Comparison of ENCODE assay signal across 8 cellular contexts in the genomic region with DNA sequence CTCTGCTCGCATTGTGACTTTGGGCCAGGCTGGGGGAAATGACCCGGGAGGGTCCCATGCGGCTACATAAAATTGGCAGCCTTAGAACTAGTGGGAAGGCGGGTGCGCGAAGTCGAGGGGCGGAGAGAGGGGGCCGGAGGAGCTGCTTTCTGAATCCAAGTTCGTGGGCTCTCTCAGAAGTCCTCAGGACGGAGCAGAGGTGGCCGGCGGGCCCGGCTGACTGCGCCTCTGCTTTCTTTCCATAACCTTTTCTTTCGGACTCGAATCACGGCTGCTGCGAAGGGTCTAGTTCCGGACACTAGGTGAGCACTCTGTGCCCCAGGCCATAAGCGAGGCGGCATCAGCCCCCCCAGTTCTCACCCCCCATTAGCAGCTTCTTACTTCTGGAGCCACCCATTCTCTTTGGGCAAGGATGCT. TPM values are rescaled to one million over a fixed set of nuclear protein-coding genes. Genes with fewer than 3 reads are reported as not detected.
DNase-seq lines count a peak whose midpoint lies in the region; ATAC-seq and TF ChIP-seq lines count a peak whose summit lies in the region.

A gene with protein sequence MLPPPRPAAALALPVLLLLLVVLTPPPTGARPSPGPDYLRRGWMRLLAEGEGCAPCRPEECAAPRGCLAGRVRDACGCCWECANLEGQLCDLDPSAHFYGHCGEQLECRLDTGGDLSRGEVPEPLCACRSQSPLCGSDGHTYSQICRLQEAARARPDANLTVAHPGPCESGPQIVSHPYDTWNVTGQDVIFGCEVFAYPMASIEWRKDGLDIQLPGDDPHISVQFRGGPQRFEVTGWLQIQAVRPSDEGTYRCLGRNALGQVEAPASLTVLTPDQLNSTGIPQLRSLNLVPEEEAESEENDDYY (plus strand): TSS at position 176 of the 417 bp plus-strand sequence. CDS start 604 bp downstream, outside the sequence.

- no peak for DNase-seq in cardiac septum (ENCODE audit: low spot score)
- DNase-seq in left ventricle myocardium superior, result no peak
- DNase-seq in MCF 10A (ENCODE audit: unreplicated experiment), result no peak
- DNase-seq in mesendoderm, result no peak
- DNase-seq in NOMO-1 treated with DMSO at 0.1 percent for 48 hours (lab: John Stamatoyannopoulos, UW; ENCODE audit: unreplicated experiment), result no peak

- no TSS peak for BruUV-seq in MCF 10A (replicated peaks; lab: Mats Ljungman, UMichigan)

- H3K56ac ChIP-seq in mesendoderm (ENCODE audit: low read length), result peak within 1 kb of the TSS; percentile 99

- H4K8ac ChIP-seq in mesendoderm (ENCODE audit: low read depth, low read length), result no peak within 1 kb of the TSS

- peaks cover 5% of the 10 kb centered on the region for H3K79me2 ChIP-seq in mesendoderm (ENCODE audit: control insufficient read depth, insufficient read depth, low read length)

- peak within 1 kb of the TSS; percentile 85 for H3K27ac ChIP-seq in mesendoderm (ENCODE audit: low read depth, low read length)

- H3K27me3 ChIP-seq in mesendoderm (ENCODE audit: insufficient read depth, low read length, poor library complexity), result peaks cover 36% of the 10 kb centered on the region

- peak within 1 kb of the TSS; percentile 95 for H3K4me3 Mint-ChIP-seq in MCF 10A (ENCODE audit: unreplicated experiment)

- peak within 1 kb of the TSS; percentile 19 for H3K4ac ChIP-seq in mesendoderm (ENCODE audit: low read depth, low read length)

- ATAC-seq in left ventricle myocardium superior (no peak), GM18907 (IDR thresholded peaks at IDR 0.05; ENCODE audit: unreplicated experiment) (no peak), GM21528 (IDR thresholded peaks at IDR 0.05; ENCODE audit: low FRiP score, unreplicated experiment) (no peak), HG03196 (IDR thresholded peaks at IDR 0.05; ENCODE audit: unreplicated experiment) (no peak)

- H2BK15ac ChIP-seq in mesendoderm (replicated peaks; ENCODE audit: low read depth), result no peak within 1 kb of the TSS

- peak within 1 kb of the TSS; percentile 81 for H3K23ac ChIP-seq in mesendoderm (ENCODE audit: low read length)

- intact Hi-C loops in cardiac septum (cut with DNase I) (loop anchor here (5.0 kb wide), 1 partner anchor 65 kb away; a partner anchor contains a TSS), left ventricle myocardium superior (cut with micrococcal nuclease) (no loop called here), MCF 10A (cut with micrococcal nuclease) (no loop called here)

- H3K79me1 ChIP-seq in mesendoderm (ENCODE audit: low read length), result peaks cover 5% of the 10 kb centered on the region

- H4K5ac ChIP-seq in mesendoderm (ENCODE audit: low read length), result no peak within 1 kb of the TSS

- peak within 1 kb of the TSS; percentile 97 for H3K18ac ChIP-seq in mesendoderm (ENCODE audit: low read length)

- peaks cover 13% of the 10 kb centered on the region for H3K4me1 ChIP-seq in mesendoderm (ENCODE audit: control insufficient read depth, low read depth, low read length)

- H3K4me2 ChIP-seq in mesendoderm (ENCODE audit: low read length), result peak within 1 kb of the TSS; percentile 81

- peak within 1 kb of the TSS; percentile 98 for H2BK5ac ChIP-seq in mesendoderm (ENCODE audit: low read length)

- CTCF ChIA-PET in MCF 10A (lab: Yijun Ruan, JAX), result interaction anchor here (1.2 to 13.2 kb wide), 4 partner anchors 10 to 80 kb away, joined by 3 to 234 read pairs (median 45); no protein-coding TSS in a partner anchor

- peaks cover 5% of the 10 kb centered on the region for H3K36me3 Mint-ChIP-seq in MCF 10A (ENCODE audit: insufficient read depth, unreplicated experiment)

- peaks cover 2% of the 10 kb centered on the region for H3K36me3 ChIP-seq in mesendoderm (ENCODE audit: control insufficient read depth, insufficient read depth, low read length)

- POLR2A ChIA-PET in MCF 10A (lab: Yijun Ruan, JAX), result interaction anchor here (0.6 to 3.0 kb wide), 5 partner anchors 10 to 457 kb away, joined by 3 to 36 read pairs (median 9); a partner anchor contains a TSS

- no peak within 1 kb of the TSS for H2BK120ac ChIP-seq in mesendoderm (ENCODE audit: low read depth, low read length)

- H3K9me3 Mint-ChIP-seq in MCF 10A (ENCODE audit: unreplicated experiment), result no peaks in the 10 kb centered on the region

- peak within 1 kb of the TSS; percentile 97 for H3K27ac Mint-ChIP-seq in MCF 10A (ENCODE audit: low read depth, unreplicated experiment)

- no peak for TF ChIP-seq CTCF in MCF 10A (IDR thresholded peaks at IDR 0.05; ENCODE audit: unreplicated experiment)

- no peak within 1 kb of the TSS for H2AK5ac ChIP-seq in mesendoderm (ENCODE audit: low read length)

- no peaks in the 10 kb centered on the region for H3K27me3 Mint-ChIP-seq in MCF 10A (ENCODE audit: insufficient read depth, unreplicated experiment)

- H3K4me3 ChIP-seq in mesendoderm (ENCODE audit: low read length), result peak within 1 kb of the TSS; percentile 99

- WGBS in mesendoderm (ENCODE audit: extremely low coverage, insufficient coverage, low lambda C conversion rate), result no CpG with 5 or more reads among the region's 22 CpGs

- H3K9ac ChIP-seq in mesendoderm (ENCODE audit: low read length), result peak within 1 kb of the TSS; percentile 99

- peaks cover 25% of the 10 kb centered on the region for H3K4me1 Mint-ChIP-seq in MCF 10A (ENCODE audit: insufficient read depth, unreplicated experiment)

RNA-seq across cellular contexts. Expression of the gene that starts here (rescaled TPM):
- 12.1 TPM for total RNA-seq in cardiac septum
- 7.8 TPM for total RNA-seq in left ventricle myocardium superior
- 2.4 and 6.7 TPM in 2 replicates for total RNA-seq in MCF 10A (2022)
- polyA plus RNA-seq in mesendoderm (2013, experiment 1 of 2), result 0.22 TPM
- polyA plus RNA-seq in mesendoderm (2013, experiment 2 of 2), result 0.21 TPM
